In the genomic region with DNA sequence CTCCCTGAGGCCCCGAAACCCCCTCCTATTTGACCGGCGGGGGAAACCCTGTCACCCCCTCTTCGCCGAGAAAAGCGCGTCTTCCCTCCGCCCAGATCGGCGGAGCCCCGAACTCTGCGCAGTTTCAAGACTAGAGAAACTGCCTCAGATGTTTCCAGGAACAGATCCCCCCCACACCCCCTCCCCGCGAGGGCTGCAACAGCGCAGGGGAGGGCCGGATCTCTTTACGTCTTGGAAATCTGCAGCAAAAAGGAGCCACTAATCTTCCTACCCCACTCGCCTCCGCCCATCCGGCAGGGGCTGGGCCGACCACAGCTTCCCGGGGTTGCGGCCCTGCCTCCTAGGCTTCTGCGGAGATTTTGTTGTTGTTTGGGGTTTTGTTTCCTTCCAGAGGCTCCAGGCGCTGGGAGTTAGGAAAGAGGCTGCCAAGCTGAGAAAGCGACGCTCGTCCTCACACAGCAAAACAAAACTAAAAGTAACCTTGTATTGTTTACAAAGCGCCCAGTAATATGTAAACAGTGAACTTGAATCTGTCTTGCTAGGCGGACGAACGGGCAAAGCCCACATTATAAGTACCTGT, we compare ENCODE assay signal across 8 cellular contexts. TPM values are rescaled to one million over a fixed set of nuclear protein-coding genes. Genes with fewer than 3 reads are reported as not detected.
DNase-seq lines count a peak whose midpoint lies in the region; ATAC-seq and TF ChIP-seq lines count a peak whose summit lies in the region.

No MANE protein-coding gene starts in this region.

- H3K27me3 Mint-ChIP-seq in MCF 10A (ENCODE audit: insufficient read depth, unreplicated experiment), result peaks cover 40% of the 10 kb centered on the region

- peak; percentile 69 for ATAC-seq in HG03354 (IDR thresholded peaks at IDR 0.05; ENCODE audit: poor library complexity, severe bottlenecking, unreplicated experiment)

- DNase-seq in NCI-H2107 treated with DMSO at 0.1 percent for 48 hours (lab: John Stamatoyannopoulos, UW; ENCODE audit: unreplicated experiment), result peak; percentile 80
- no peak for DNase-seq in NCI-H2107 (lab: John Stamatoyannopoulos, UW)
- DNase-seq in T-helper 22 cell (ENCODE audit: low read depth), result peak; percentile 34
- peak; percentile 78 for DNase-seq in MCF 10A (ENCODE audit: unreplicated experiment)
- no peak for DNase-seq in lower leg skin (ENCODE audit: low spot score in 2 of 2)
- peak; percentile 77 for DNase-seq in stimulated activated CD8-positive, alpha-beta memory T cell treated with anti-CD3 and anti-CD28 coated beads, Interleukin-4, amount 100 ng/mL, for 48 hours
- no peak for DNase-seq in NCI-H1048 (lab: John Stamatoyannopoulos, UW)

- H3K27ac Mint-ChIP-seq in MCF 10A (ENCODE audit: low read depth, unreplicated experiment), result peak overlapping the region; percentile 96

- peak overlapping the region; percentile 32 for H3K4me3 ChIP-seq in lower leg skin (ENCODE audit: low read depth, poor library complexity, severe bottlenecking)

- H3K4me1 Mint-ChIP-seq in MCF 10A (ENCODE audit: insufficient read depth, unreplicated experiment), result peaks cover 19% of the 10 kb centered on the region

- POLR2A ChIA-PET in MCF 10A (lab: Yijun Ruan, JAX), result interaction anchor here (0.7 to 1.7 kb wide), 15 partner anchors 9 to 313 kb away, joined by 3 to 12 read pairs (median 4); no protein-coding TSS in a partner anchor

- CTCF ChIA-PET in MCF 10A (lab: Yijun Ruan, JAX), result interaction anchor here (0.6 to 0.8 kb wide), 6 partner anchors 9 to 1074 kb away, joined by 3 to 6 read pairs (median 3); no protein-coding TSS in a partner anchor

- BruUV-seq in MCF 10A (replicated peaks; lab: Mats Ljungman, UMichigan), result no TSS peak

- H3K9me3 Mint-ChIP-seq in MCF 10A (ENCODE audit: unreplicated experiment), result no peaks in the 10 kb centered on the region

- intact Hi-C loops in MCF 10A (cut with micrococcal nuclease), result loop anchor here (5.0 to 10.0 kb wide), 4 partner anchors 69 to 319 kb away; no protein-coding TSS in a partner anchor
- intact Hi-C loops in lower leg skin (cut with DNase I; ENCODE audit: low total_unique reads), result no loop called here

- no peaks in the 10 kb centered on the region for H3K36me3 Mint-ChIP-seq in MCF 10A (ENCODE audit: insufficient read depth, unreplicated experiment)

- peak overlapping the region; percentile 93 for H3K4me3 Mint-ChIP-seq in MCF 10A (ENCODE audit: unreplicated experiment)

- TF ChIP-seq CTCF in MCF 10A (IDR thresholded peaks at IDR 0.05; ENCODE audit: unreplicated experiment), result no peak
- no peak for TF ChIP-seq CTCF in lower leg skin (IDR thresholded peaks at IDR 0.05)

- no peak for TF ChIP-seq POLR2A in lower leg skin (IDR thresholded peaks at IDR 0.05)

- WGBS in lower leg skin, 2 donors, result 1% methylated on average over 23 to 32 of the region's 32 CpGs

RNA-seq across cellular contexts. Expression of a gene that starts 2.2 kb away (rescaled TPM):
- total RNA-seq in MCF 10A (2022), result not detected in 2 replicates
- not detected for total RNA-seq in lower leg skin

Comparison
In these comparisons a context has a peak if more than half of its experiments do, and no peak if none do; other contexts are left out.
1. DNase-seq: peak in NCI-H2107 treated with DMSO at 0.1 percent for 48 hours (single experiment), T-helper 22 cell (single experiment), MCF 10A (single experiment) and stimulated activated CD8-positive, alpha-beta memory T cell treated with anti-CD3 and anti-CD28 coated beads, Interleukin-4, amount 100 ng/mL, for 48 hours (single experiment); none in NCI-H2107 (single experiment), lower leg skin (0 of 2) and NCI-H1048 (single experiment).